8 cellular contexts compared by ENCODE assay signal in genomic region chr16:50368410-50369132, GRCh38. TPM values are rescaled to one million over a fixed set of nuclear protein-coding genes. Genes with fewer than 3 reads are reported as not detected.
DNase-seq lines count a peak whose midpoint lies in the region; ATAC-seq and TF ChIP-seq lines count a peak whose summit lies in the region.

BRD7 (minus strand) TSS chr16:50368988; CDS start chr16:50368774, 214 bp downstream.

- peaks cover 33% of the 10 kb centered on the region for H3K36me3 Mint-ChIP-seq in activated CD4-positive, alpha-beta T cell treated with anti-CD3 and anti-CD28 coated beads, Interleukin-2, amount 10 ng/mL, durations not matched to agents 7 days and 5 days (ENCODE audit: low read depth)

- DNase-seq in NCI-H2107 (lab: John Stamatoyannopoulos, UW), result peak; percentile 38
- no peak for DNase-seq in NCI-H2107 treated with DMSO at 0.1 percent for 48 hours (lab: John Stamatoyannopoulos, UW; ENCODE audit: unreplicated experiment)
- peak; percentile 4 for DNase-seq in NCI-H128 (lab: John Stamatoyannopoulos, UW; ENCODE audit: unreplicated experiment)
- peak; percentile 59 for DNase-seq in activated CD4-positive, alpha-beta T cell treated with anti-CD3 and anti-CD28 coated beads, Interleukin-2, amount 10 ng/mL, durations not matched to agents 7 days and 5 days
- peak; percentile 75 for DNase-seq in lower lobe of right lung
- DNase-seq in stimulated activated CD4-positive, alpha-beta T cell treated with anti-CD3 and anti-CD28 coated beads, TNF-alpha, amount 100 ng/mL, for 1 hour (ENCODE audit: low read depth in 3 of 3, low spot score in 1 of 3), result peak; percentile 18 to 71 (median 68)

- H3K4me1 ChIP-seq in duodenal mucosa (ENCODE audit: control insufficient read depth in 1 of 2, insufficient read depth in 2 of 2, low read length in 2 of 2) (peaks cover 14 to 16% of the 10 kb centered on the region in 2 donors), lower lobe of right lung (peaks cover 31% of the 10 kb centered on the region)

- H3K9ac ChIP-seq in duodenal mucosa (ENCODE audit: low read depth in 1 of 2, low read length in 2 of 2), result peak within 1 kb of the TSS; percentile 57 to 63

- no peak within 1 kb of the TSS for H3K27ac ChIP-seq in duodenal mucosa (ENCODE audit: low read depth, low read length)
- peak within 1 kb of the TSS; percentile 85 for H3K27ac ChIP-seq in lower lobe of right lung

- H3K9me3 ChIP-seq in duodenal mucosa (ENCODE audit: control insufficient read depth in 1 of 2, low read length in 2 of 2) (no peaks in the 10 kb centered on the region), lower lobe of right lung (no peaks in the 10 kb centered on the region)

- H3K4me3 ChIP-seq in duodenal mucosa (ENCODE audit: low read depth in 1 of 2, low read length in 2 of 2) (peak within 1 kb of the TSS; percentile 75 to 81), lower lobe of right lung (peak within 1 kb of the TSS; percentile 96)

- CTCF ChIA-PET in activated CD4-positive, alpha-beta T cell treated with anti-CD3 and anti-CD28 coated beads, Interleukin-2, amount 10 ng/mL, durations not matched to agents 7 days and 5 days (lab: Charles Lee), result interaction anchor here (0.7 to 3.9 kb wide), 22 partner anchors 8 to 438 kb away, joined by 3 to 20 read pairs (median 6); partner anchors contain the start of genes CNEP1R1 and HEATR3

- H3K27me3 ChIP-seq in duodenal mucosa (ENCODE audit: control insufficient read depth in 1 of 2, insufficient read depth in 2 of 2, low read length in 2 of 2) (no peaks in the 10 kb centered on the region), lower lobe of right lung (ENCODE audit: low read depth) (no peaks in the 10 kb centered on the region)

- H3K27me3 Mint-ChIP-seq in activated CD4-positive, alpha-beta T cell treated with anti-CD3 and anti-CD28 coated beads, Interleukin-2, amount 10 ng/mL, durations not matched to agents 7 days and 5 days, result no peaks in the 10 kb centered on the region

- H3K4me1 Mint-ChIP-seq in activated CD4-positive, alpha-beta T cell treated with anti-CD3 and anti-CD28 coated beads, Interleukin-2, amount 10 ng/mL, durations not matched to agents 7 days and 5 days, result peaks cover 44% of the 10 kb centered on the region

- peak; percentile 80 for ATAC-seq in HG02642 (IDR thresholded peaks at IDR 0.05; ENCODE audit: poor library complexity, unreplicated experiment)
- ATAC-seq in lower lobe of right lung, result peak; percentile 93 to 95

- peak within 1 kb of the TSS; percentile 92 for H3K27ac Mint-ChIP-seq in activated CD4-positive, alpha-beta T cell treated with anti-CD3 and anti-CD28 coated beads, Interleukin-2, amount 10 ng/mL, durations not matched to agents 7 days and 5 days

- peak within 1 kb of the TSS; percentile 87 for H3K4me3 Mint-ChIP-seq in activated CD4-positive, alpha-beta T cell treated with anti-CD3 and anti-CD28 coated beads, Interleukin-2, amount 10 ng/mL, durations not matched to agents 7 days and 5 days

- POLR2A ChIA-PET in activated CD4-positive, alpha-beta T cell treated with anti-CD3 and anti-CD28 coated beads, Interleukin-2, amount 10 ng/mL, durations not matched to agents 7 days and 5 days (lab: Charles Lee), result interaction anchor here (0.5 kb wide), 1 partner anchor 53 kb away, joined by 4 read pairs; no protein-coding TSS in a partner anchor

- H3K36me3 ChIP-seq in duodenal mucosa (ENCODE audit: control insufficient read depth in 1 of 2, insufficient read depth in 2 of 2, low read length in 2 of 2) (peaks cover 0 to 13% of the 10 kb centered on the region in 2 donors), lower lobe of right lung (peaks cover 30% of the 10 kb centered on the region)

- intact Hi-C loops in lower lobe of right lung (cut with DNase I), result no loop called here

- no peaks in the 10 kb centered on the region for H3K9me3 Mint-ChIP-seq in activated CD4-positive, alpha-beta T cell treated with anti-CD3 and anti-CD28 coated beads, Interleukin-2, amount 10 ng/mL, durations not matched to agents 7 days and 5 days

- no peak for TF ChIP-seq CTCF in lower lobe of right lung (IDR thresholded peaks at IDR 0.05)

RNA-seq across cellular contexts. Expression of gene BRD7, which starts in this region (rescaled TPM):
- total RNA-seq in activated CD4-positive, alpha-beta T cell treated with anti-CD3 and anti-CD28 coated beads, Interleukin-2, amount 10 ng/mL, durations not matched to agents 7 days and 5 days, result 100 to 1,000 TPM; 102 to 105 TPM
- 76.3 TPM for total RNA-seq in lower lobe of right lung
